In genomic region chr21:46274797-46275390, GRCh38 we compare ENCODE assay signal across 30 cellular contexts.
"Had no signal": no experiment of that assay in that cellular context is flagged by ENCODE, and none has a peak within 500 bp of the region (broad histone marks: within the 10 kb centered on the region; RNA-seq: fewer than 3 reads in every experiment).

No MANE protein-coding gene starts in this region.

- FAIRE-seq: astrocyte, TTC549 had no signal

- H3K27ac ChIP-seq: adrenal gland, body of pancreas, brain microvascular endothelial cell, breast epithelium, VCaP had no signal

- H3K4me1 ChIP-seq: adrenal gland, body of pancreas, breast epithelium had no signal

- H3K4me3 ChIP-seq: adrenal gland, body of pancreas, breast epithelium had no signal

- H3K27me3 ChIP-seq: adrenal gland, body of pancreas, brain microvascular endothelial cell, breast epithelium had no signal

- ATAC-seq: activated CD8-positive, alpha-beta memory T cell treated with anti-CD3 and anti-CD28 coated beads, Interleukin-2, amount 10 ng/mL, durations not matched to agents 7 days and 5 days; activated CD8-positive, alpha-beta T cell treated with anti-CD3 and anti-CD28 coated beads for 36 hours; activated naive CD4-positive, alpha-beta T cell treated with anti-CD3 and anti-CD28 coated beads, Interleukin-2, amount 50 U/mL, for 72 hours; body of pancreas; T-cell; T-helper 17 cell had no signal

- H3K9me3 ChIP-seq: adrenal gland, body of pancreas, breast epithelium had no signal

- DNase-seq: activated B cell treated with CpG ODN at 0.5 μM for 24 hours; activated CD4-positive, alpha-beta memory T cell treated with anti-CD3 and anti-CD28 coated beads for 36 hours; activated CD4-positive, alpha-beta T cell treated with anti-CD3 and anti-CD28 coated beads for 4 hours; activated CD4-positive, alpha-beta T cell treated with anti-CD3 and anti-CD28 coated beads, Interleukin-2, amount 10 ng/mL, durations not matched to agents 24 days and 14 days; activated CD4-positive, alpha-beta T cell treated with anti-CD3 and anti-CD28 coated beads, Interleukin-2, amount 50 U/mL, for 1 hour; activated CD4-positive, alpha-beta T cell treated with anti-CD3 and anti-CD28 coated beads, Interleukin-2, amount 50 U/mL, for 4 hours; activated CD4-positive, CD25-positive, alpha-beta regulatory T cell treated with anti-CD3 and anti-CD28 coated beads, Interleukin-2, amount 50 U/mL, for 72 hours; activated CD8-positive, alpha-beta memory T cell treated with anti-CD3 and anti-CD28 coated beads, Interleukin-2, amount 10 ng/mL, durations not matched to agents 7 days and 5 days; activated CD8-positive, alpha-beta memory T cell treated with anti-CD3 and anti-CD28 coated beads, Interleukin-2, amount 50 U/mL, for 48 hours; activated CD8-positive, alpha-beta T cell treated with anti-CD3 and anti-CD28 coated beads for 36 hours; activated effector memory CD4-positive, alpha-beta T cell treated with Interleukin-2 at 50 U/mL for 16 hours; activated gamma-delta T cell; activated naive CD4-positive, alpha-beta T cell treated with anti-CD3 and anti-CD28 coated beads for 36 hours; activated naive CD4-positive, alpha-beta T cell treated with anti-CD3 and anti-CD28 coated beads, Interleukin-2, amount 50 U/mL, for 16 hours; activated naive CD8-positive, alpha-beta T cell treated with anti-CD3 and anti-CD28 coated beads for 36 hours; activated T-cell treated with anti-CD3 and anti-CD28 coated beads, Interleukin-2, amount 50 U/mL, for 24 hours; activated T-cell treated with anti-CD3 and anti-CD28 coated beads, Interleukin-2, amount 50 U/mL, for 48 hours; adrenal gland; amniotic stem cell; aorta; body of pancreas; brain microvascular endothelial cell; central memory CD4-positive, alpha-beta T cell; T-cell; T-helper 17 cell had no signal
